36 cellular contexts compared by ENCODE assay signal in the genomic region with DNA sequence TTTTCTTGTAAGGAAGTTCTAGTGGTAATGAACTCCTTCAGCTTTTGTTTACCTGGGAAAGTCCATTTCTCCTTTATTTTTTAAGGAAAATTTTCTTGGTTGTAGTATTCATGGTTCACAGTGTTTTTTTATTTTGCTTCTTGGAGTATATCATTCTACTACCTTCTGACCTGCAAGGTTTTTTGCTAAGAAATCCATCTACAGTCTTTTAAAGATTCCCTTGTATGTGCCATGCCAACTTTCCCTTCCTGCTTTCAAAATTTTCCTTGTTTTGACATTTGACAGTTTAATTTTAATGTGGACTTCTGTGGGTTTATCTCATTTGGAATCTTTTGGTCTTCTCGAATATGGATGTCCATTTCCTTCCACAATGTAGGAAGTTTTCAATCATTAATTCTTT.
"Had no signal": no experiment of that assay in that cellular context is flagged by ENCODE, and none has a peak within 500 bp of the region (broad histone marks: within the 10 kb centered on the region; RNA-seq: fewer than 3 reads in every experiment).

No MANE protein-coding gene starts in this region.

- DNase-seq: Karpas-422, Kasumi-1, MG63, MM.1S, MV-4-11, NCI-H1048, NCI-H1092, NCI-H1092 treated with DMSO at 0.1 percent for 48 hours, NCI-H1105, NCI-H1105 treated with DMSO at 0.1 percent for 48 hours, NCI-H1417, NCI-H1417 treated with DMSO at 0.1 percent for 48 hours, NCI-H1436, NCI-H1436 treated with DMSO at 0.1 percent for 48 hours, NCI-H146, NCI-H1694, NCI-H1694 treated with DMSO at 0.1 percent for 48 hours, NCI-H187, NCI-H187 treated with DMSO at 0.1 percent for 48 hours, NCI-H1930, NCI-H2029, NCI-H2029 treated with DMSO at 0.1 percent for 48 hours, NCI-H2081, NCI-H2081 treated with DMSO at 0.1 percent for 48 hours, NCI-H2107, NCI-H2171, NCI-H2171 treated with DMSO at 0.1 percent for 48 hours, NCI-H2227 treated with DMSO at 0.1 percent for 48 hours, NCI-H226, NCI-H345, NCI-H446, NCI-H446 treated with DMSO at 0.1 percent for 48 hours, NCI-H510A, NCI-H510A treated with DMSO at 0.1 percent for 48 hours, NCI-H524, NCI-H524 treated with DMSO at 0.1 percent for 48 hours had no signal

- H3K27me3 ChIP-seq: MG63 had no signal

- H3K4me3 ChIP-seq: MG63 had no signal

- H3K36me3 ChIP-seq: MG63 had no signal
